Comparison of ENCODE assay signal across 1 cellular context in the genomic region with DNA sequence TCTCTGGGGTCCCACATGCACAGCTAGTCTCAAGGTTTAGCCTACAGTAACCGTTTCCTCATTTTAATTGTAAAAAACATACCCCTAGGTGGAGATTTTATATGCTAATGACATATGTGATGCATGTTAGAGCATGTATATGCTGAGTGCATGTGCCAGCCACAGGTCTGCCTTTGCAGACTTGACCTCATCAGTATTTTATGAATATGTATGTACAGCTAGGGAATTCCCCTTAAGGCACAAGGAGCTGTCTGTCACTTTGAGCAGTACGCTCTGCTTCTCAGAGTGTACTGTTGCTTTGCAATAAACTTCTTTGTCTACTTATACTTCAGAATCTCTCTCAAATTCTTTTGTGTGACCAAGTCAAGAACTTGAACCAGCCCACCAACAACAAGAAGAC.
A peak's percentile ranks its signal among the peaks of the same experiment; 100 is the strongest.
TF ChIP-seq lines count a peak whose summit lies in the region.

No MANE protein-coding gene starts in this region.

TF ChIP-seq in GM12878, 131 proteins besides CTCF, POLR2A, EP300 and RAD21 (continued from another document):
- TF ChIP-seq, protein P1, sequence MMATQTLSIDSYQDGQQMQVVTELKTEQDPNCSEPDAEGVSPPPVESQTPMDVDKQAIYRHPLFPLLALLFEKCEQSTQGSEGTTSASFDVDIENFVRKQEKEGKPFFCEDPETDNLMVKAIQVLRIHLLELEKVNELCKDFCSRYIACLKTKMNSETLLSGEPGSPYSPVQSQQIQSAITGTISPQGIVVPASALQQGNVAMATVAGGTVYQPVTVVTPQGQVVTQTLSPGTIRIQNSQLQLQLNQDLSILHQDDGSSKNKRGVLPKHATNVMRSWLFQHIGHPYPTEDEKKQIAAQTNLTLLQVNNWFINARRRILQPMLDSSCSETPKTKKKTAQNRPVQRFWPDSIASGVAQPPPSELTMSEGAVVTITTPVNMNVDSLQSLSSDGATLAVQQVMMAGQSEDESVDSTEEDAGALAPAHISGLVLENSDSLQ (IDR thresholded peaks at IDR 0.05), result peak; percentile 62
